ENCODE assay signal across 1 cellular context in the genomic region with DNA sequence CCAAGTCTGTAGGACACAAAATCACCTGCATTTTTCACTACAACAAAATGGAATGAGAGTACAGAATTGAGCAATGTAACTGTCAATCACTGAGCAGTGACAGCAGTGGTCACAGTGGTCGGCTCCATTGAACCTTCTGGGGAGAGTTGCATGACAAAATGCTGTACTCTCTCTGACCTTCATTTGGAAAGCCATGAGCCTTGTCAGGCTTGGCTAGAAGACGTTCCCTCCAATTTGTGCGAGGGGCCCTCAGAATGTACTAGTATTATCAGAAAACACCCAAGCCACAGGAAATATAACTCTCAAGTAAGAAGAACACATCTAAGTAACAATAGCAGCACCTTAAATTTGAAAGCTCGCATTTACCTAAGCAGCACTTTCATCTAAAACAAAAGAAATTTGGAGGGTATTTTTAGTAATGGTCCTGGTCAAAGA.
TF ChIP-seq lines count a peak whose summit lies in the region.

No MANE protein-coding gene starts in this region.

TF ChIP-seq in K562, 482 proteins besides CTCF, POLR2A, EP300 and RAD21 (continued from another document):
- TF ChIP-seq, protein P1, sequence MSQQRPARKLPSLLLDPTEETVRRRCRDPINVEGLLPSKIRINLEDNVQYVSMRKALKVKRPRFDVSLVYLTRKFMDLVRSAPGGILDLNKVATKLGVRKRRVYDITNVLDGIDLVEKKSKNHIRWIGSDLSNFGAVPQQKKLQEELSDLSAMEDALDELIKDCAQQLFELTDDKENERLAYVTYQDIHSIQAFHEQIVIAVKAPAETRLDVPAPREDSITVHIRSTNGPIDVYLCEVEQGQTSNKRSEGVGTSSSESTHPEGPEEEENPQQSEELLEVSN (IDR thresholded peaks at IDR 0.05; ENCODE audit: borderline replicate concordance in 1 of 2, extremely low read depth in 1 of 2, insufficient read depth in 1 of 2, insufficient read length in 1 of 2, low read depth in 1 of 2, low read length in 1 of 2, poor library complexity in 1 of 2, severe bottlenecking in 1 of 2), result peak in 1 of 2 experiments; percentile 25
- no peak for TF ChIP-seq ERF (CRISPR knock-in tag; IDR thresholded peaks at IDR 0.05)
- no peak for TF ChIP-seq U2AF2 (optimal IDR thresholded peaks at IDR 0.05; ENCODE audit: low read depth, low read length)
- TF ChIP-seq ZNF140 (CRISPR knock-in tag; IDR thresholded peaks at IDR 0.05), result no peak
- no peak for TF ChIP-seq MCM7 (IDR thresholded peaks at IDR 0.05)
- TF ChIP-seq ELF4 (CRISPR knock-in tag; IDR thresholded peaks at IDR 0.05), result no peak
- TF ChIP-seq, protein P2, sequence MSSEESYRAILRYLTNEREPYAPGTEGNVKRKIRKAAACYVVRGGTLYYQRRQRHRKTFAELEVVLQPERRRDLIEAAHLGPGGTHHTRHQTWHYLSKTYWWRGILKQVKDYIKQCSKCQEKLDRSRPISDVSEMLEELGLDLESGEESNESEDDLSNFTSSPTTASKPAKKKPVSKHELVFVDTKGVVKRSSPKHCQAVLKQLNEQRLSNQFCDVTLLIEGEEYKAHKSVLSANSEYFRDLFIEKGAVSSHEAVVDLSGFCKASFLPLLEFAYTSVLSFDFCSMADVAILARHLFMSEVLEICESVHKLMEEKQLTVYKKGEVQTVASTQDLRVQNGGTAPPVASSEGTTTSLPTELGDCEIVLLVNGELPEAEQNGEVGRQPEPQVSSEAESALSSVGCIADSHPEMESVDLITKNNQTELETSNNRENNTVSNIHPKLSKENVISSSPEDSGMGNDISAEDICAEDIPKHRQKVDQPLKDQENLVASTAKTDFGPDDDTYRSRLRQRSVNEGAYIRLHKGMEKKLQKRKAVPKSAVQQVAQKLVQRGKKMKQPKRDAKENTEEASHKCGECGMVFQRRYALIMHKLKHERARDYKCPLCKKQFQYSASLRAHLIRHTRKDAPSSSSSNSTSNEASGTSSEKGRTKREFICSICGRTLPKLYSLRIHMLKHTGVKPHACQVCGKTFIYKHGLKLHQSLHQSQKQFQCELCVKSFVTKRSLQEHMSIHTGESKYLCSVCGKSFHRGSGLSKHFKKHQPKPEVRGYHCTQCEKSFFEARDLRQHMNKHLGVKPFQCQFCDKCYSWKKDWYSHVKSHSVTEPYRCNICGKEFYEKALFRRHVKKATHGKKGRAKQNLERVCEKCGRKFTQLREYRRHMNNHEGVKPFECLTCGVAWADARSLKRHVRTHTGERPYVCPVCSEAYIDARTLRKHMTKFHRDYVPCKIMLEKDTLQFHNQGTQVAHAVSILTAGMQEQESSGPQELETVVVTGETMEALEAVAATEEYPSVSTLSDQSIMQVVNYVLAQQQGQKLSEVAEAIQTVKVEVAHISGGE (CRISPR knock-in tag; IDR thresholded peaks at IDR 0.05), result no peak
- TF ChIP-seq, protein P3, sequence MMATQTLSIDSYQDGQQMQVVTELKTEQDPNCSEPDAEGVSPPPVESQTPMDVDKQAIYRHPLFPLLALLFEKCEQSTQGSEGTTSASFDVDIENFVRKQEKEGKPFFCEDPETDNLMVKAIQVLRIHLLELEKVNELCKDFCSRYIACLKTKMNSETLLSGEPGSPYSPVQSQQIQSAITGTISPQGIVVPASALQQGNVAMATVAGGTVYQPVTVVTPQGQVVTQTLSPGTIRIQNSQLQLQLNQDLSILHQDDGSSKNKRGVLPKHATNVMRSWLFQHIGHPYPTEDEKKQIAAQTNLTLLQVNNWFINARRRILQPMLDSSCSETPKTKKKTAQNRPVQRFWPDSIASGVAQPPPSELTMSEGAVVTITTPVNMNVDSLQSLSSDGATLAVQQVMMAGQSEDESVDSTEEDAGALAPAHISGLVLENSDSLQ (IDR thresholded peaks at IDR 0.05), result peak; percentile 86
- TF ChIP-seq MAFG (tag; conservative IDR thresholded peaks at IDR 0.05), result no peak
- TF ChIP-seq KLF16 (IDR thresholded peaks at IDR 0.05), result no peak
- TF ChIP-seq, protein P4, sequence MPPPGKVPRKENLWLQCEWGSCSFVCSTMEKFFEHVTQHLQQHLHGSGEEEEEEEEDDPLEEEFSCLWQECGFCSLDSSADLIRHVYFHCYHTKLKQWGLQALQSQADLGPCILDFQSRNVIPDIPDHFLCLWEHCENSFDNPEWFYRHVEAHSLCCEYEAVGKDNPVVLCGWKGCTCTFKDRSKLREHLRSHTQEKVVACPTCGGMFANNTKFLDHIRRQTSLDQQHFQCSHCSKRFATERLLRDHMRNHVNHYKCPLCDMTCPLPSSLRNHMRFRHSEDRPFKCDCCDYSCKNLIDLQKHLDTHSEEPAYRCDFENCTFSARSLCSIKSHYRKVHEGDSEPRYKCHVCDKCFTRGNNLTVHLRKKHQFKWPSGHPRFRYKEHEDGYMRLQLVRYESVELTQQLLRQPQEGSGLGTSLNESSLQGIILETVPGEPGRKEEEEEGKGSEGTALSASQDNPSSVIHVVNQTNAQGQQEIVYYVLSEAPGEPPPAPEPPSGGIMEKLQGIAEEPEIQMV (tag; conservative IDR thresholded peaks at IDR 0.05; ENCODE audit: low read depth), result no peak
- TF ChIP-seq, protein P5, sequence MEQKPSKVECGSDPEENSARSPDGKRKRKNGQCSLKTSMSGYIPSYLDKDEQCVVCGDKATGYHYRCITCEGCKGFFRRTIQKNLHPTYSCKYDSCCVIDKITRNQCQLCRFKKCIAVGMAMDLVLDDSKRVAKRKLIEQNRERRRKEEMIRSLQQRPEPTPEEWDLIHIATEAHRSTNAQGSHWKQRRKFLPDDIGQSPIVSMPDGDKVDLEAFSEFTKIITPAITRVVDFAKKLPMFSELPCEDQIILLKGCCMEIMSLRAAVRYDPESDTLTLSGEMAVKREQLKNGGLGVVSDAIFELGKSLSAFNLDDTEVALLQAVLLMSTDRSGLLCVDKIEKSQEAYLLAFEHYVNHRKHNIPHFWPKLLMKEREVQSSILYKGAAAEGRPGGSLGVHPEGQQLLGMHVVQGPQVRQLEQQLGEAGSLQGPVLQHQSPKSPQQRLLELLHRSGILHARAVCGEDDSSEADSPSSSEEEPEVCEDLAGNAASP (IDR thresholded peaks at IDR 0.05), result no peak
- TF ChIP-seq, protein P6, sequence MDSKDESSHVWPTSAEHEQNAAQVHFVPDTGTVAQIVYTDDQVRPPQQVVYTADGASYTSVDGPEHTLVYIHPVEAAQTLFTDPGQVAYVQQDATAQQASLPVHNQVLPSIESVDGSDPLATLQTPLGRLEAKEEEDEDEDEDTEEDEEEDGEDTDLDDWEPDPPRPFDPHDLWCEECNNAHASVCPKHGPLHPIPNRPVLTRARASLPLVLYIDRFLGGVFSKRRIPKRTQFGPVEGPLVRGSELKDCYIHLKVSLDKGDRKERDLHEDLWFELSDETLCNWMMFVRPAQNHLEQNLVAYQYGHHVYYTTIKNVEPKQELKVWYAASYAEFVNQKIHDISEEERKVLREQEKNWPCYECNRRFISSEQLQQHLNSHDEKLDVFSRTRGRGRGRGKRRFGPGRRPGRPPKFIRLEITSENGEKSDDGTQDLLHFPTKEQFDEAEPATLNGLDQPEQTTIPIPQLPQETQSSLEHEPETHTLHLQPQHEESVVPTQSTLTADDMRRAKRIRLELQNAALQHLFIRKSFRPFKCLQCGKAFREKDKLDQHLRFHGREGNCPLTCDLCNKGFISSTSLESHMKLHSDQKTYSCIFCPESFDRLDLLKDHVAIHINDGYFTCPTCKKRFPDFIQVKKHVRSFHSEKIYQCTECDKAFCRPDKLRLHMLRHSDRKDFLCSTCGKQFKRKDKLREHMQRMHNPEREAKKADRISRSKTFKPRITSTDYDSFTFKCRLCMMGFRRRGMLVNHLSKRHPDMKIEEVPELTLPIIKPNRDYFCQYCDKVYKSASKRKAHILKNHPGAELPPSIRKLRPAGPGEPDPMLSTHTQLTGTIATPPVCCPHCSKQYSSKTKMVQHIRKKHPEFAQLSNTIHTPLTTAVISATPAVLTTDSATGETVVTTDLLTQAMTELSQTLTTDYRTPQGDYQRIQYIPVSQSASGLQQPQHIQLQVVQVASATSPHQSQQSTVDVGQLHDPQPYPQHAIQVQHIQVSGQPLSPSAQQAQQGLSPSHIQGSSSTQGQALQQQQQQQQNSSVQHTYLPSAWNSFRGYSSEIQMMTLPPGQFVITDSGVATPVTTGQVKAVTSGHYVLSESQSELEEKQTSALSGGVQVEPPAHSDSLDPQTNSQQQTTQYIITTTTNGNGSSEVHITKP (IDR thresholded peaks at IDR 0.05; ENCODE audit: partially characterized antibody), result peak; percentile 28
- TF ChIP-seq KDM5B (IDR thresholded peaks at IDR 0.05; ENCODE audit: insufficient replicate concordance, low read depth, low read length), result no peak
- TF ChIP-seq, protein P7, sequence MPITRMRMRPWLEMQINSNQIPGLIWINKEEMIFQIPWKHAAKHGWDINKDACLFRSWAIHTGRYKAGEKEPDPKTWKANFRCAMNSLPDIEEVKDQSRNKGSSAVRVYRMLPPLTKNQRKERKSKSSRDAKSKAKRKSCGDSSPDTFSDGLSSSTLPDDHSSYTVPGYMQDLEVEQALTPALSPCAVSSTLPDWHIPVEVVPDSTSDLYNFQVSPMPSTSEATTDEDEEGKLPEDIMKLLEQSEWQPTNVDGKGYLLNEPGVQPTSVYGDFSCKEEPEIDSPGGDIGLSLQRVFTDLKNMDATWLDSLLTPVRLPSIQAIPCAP (CRISPR knock-in tag; IDR thresholded peaks at IDR 0.05; ENCODE audit: borderline replicate concordance), result no peak
- TF ChIP-seq, protein P8, sequence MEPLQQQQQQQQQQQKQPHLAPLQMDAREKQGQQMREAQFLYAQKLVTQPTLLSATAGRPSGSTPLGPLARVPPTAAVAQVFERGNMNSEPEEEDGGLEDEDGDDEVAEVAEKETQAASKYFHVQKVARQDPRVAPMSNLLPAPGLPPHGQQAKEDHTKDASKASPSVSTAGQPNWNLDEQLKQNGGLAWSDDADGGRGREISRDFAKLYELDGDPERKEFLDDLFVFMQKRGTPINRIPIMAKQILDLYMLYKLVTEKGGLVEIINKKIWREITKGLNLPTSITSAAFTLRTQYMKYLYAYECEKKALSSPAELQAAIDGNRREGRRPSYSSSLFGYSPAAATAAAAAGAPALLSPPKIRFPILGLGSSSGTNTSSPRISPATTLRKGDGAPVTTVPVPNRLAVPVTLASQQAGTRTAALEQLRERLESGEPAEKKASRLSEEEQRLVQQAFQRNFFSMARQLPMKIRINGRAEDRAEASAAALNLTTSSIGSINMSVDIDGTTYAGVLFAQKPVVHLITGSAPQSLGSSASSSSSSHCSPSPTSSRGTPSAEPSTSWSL (CRISPR knock-in tag; IDR thresholded peaks at IDR 0.05; ENCODE audit: borderline replicate concordance), result no peak
- no peak for TF ChIP-seq HDAC6 (IDR thresholded peaks at IDR 0.05; ENCODE audit: low read depth, low read length)
- no peak for TF ChIP-seq TAF1 (IDR thresholded peaks at IDR 0.05; ENCODE audit: control insufficient read depth, extremely low read depth, insufficient read depth, low read length, severe bottlenecking)
- no peak for TF ChIP-seq ZNF24 (IDR thresholded peaks at IDR 0.05)
- no peak for TF ChIP-seq ZNF717 (CRISPR knock-in tag; IDR thresholded peaks at IDR 0.05)
- no peak for TF ChIP-seq TSC22D4 (tag; IDR thresholded peaks at IDR 0.05)
- TF ChIP-seq, protein P9, sequence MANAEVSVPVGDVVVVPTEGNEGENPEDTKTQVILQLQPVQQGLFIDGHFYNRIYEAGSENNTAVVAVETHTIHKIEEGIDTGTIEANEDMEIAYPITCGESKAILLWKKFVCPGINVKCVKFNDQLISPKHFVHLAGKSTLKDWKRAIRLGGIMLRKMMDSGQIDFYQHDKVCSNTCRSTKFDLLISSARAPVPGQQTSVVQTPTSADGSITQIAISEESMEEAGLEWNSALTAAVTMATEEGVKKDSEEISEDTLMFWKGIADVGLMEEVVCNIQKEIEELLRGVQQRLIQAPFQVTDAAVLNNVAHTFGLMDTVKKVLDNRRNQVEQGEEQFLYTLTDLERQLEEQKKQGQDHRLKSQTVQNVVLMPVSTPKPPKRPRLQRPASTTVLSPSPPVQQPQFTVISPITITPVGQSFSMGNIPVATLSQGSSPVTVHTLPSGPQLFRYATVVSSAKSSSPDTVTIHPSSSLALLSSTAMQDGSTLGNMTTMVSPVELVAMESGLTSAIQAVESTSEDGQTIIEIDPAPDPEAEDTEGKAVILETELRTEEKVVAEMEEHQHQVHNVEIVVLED (CRISPR knock-in tag; IDR thresholded peaks at IDR 0.05), result no peak
- TF ChIP-seq, protein P10, sequence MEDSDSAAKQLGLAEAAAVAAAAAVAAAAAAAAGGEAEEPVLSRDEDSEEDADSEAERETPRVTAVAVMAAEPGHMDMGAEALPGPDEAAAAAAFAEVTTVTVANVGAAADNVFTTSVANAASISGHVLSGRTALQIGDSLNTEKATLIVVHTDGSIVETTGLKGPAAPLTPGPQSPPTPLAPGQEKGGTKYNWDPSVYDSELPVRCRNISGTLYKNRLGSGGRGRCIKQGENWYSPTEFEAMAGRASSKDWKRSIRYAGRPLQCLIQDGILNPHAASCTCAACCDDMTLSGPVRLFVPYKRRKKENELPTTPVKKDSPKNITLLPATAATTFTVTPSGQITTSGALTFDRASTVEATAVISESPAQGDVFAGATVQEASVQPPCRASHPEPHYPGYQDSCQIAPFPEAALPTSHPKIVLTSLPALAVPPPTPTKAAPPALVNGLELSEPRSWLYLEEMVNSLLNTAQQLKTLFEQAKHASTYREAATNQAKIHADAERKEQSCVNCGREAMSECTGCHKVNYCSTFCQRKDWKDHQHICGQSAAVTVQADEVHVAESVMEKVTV (CRISPR knock-in tag; IDR thresholded peaks at IDR 0.05), result no peak
